ENCODE assay signal across 8 cellular contexts in genomic region chr10:10520391-10521385, GRCh38.
A peak's percentile ranks its signal among the peaks of the same experiment; 100 is the strongest.
DNase-seq lines count a peak whose midpoint lies in the region; ATAC-seq and TF ChIP-seq lines count a peak whose summit lies in the region.

No MANE protein-coding gene starts in this region.

- peak overlapping the region in 1 of 5 experiments; percentile 4 for H3K4me3 Mint-ChIP-seq in brain
- no peak overlapping the region for H3K4me3 Mint-ChIP-seq in endothelial cell (ENCODE audit: unreplicated experiment)
- no peak overlapping the region for H3K4me3 Mint-ChIP-seq in WTC11
- H3K4me3 Mint-ChIP-seq in glutamatergic neuron (ENCODE audit: unreplicated experiment), result no peak overlapping the region

- POLR2A ChIA-PET in WTC11 (lab: Charles Lee), result no interaction called here

- ATAC-seq in GM18861 (IDR thresholded peaks at IDR 0.05; ENCODE audit: unreplicated experiment), result peak; percentile 93
- peak; percentile 95 for ATAC-seq in GM21576 (IDR thresholded peaks at IDR 0.05; ENCODE audit: unreplicated experiment)
- peak; percentile 94 for ATAC-seq in HG03469 (IDR thresholded peaks at IDR 0.05; ENCODE audit: unreplicated experiment)
- ATAC-seq in WTC11, result no peak

- peaks cover 32% of the 10 kb centered on the region for H3K4me1 Mint-ChIP-seq in brain
- peaks cover 2% of the 10 kb centered on the region for H3K4me1 Mint-ChIP-seq in endothelial cell (ENCODE audit: unreplicated experiment)
- peaks cover 12% of the 10 kb centered on the region for H3K4me1 Mint-ChIP-seq in WTC11
- no peaks in the 10 kb centered on the region for H3K4me1 Mint-ChIP-seq in glutamatergic neuron (ENCODE audit: low read depth, unreplicated experiment)

- CTCF ChIA-PET in WTC11 (lab: Charles Lee), result no interaction called here

- H3K9me3 Mint-ChIP-seq in brain, result peaks cover 0 to 2% (median 0%) of the 10 kb centered on the region in 5 experiments
- H3K9me3 Mint-ChIP-seq in endothelial cell (ENCODE audit: unreplicated experiment), result no peaks in the 10 kb centered on the region
- H3K9me3 Mint-ChIP-seq in WTC11, result no peaks in the 10 kb centered on the region
- no peaks in the 10 kb centered on the region for H3K9me3 Mint-ChIP-seq in glutamatergic neuron (ENCODE audit: unreplicated experiment)

- H3K36me3 Mint-ChIP-seq in brain, result no peaks in the 10 kb centered on the region
- H3K36me3 Mint-ChIP-seq in endothelial cell (ENCODE audit: low read depth, unreplicated experiment), result no peaks in the 10 kb centered on the region
- no peaks in the 10 kb centered on the region for H3K36me3 Mint-ChIP-seq in WTC11
- no peaks in the 10 kb centered on the region for H3K36me3 Mint-ChIP-seq in glutamatergic neuron (ENCODE audit: unreplicated experiment)

- DNase-seq in endothelial cell (ENCODE audit: low spot score) (no peak), WTC11 (ENCODE audit: low spot score) (no peak), glutamatergic neuron (no peak)
- no peak for DNase-seq in activated CD4-positive, CD25-positive, alpha-beta regulatory T cell treated with anti-CD3 and anti-CD28 coated beads, Interleukin-2, amount 50 U/mL, for 72 hours

- no peak for TF ChIP-seq CTCF in brain (conservative IDR thresholded peaks at IDR 0.05)
- no peak for TF ChIP-seq CTCF in endothelial cell (IDR thresholded peaks at IDR 0.05; ENCODE audit: unreplicated experiment)
- no peak for TF ChIP-seq CTCF in WTC11 (IDR thresholded peaks at IDR 0.05)
- no peak for TF ChIP-seq CTCF in glutamatergic neuron (IDR thresholded peaks at IDR 0.05; ENCODE audit: partially characterized antibody, unreplicated experiment)

- H3K27ac Mint-ChIP-seq in brain (peak overlapping the region in 3 of 5 experiments; percentile 46 to 82 (median 68)), endothelial cell (ENCODE audit: unreplicated experiment) (no peak overlapping the region), WTC11 (no peak overlapping the region), glutamatergic neuron (ENCODE audit: unreplicated experiment) (no peak overlapping the region)

- H3K27me3 Mint-ChIP-seq in brain (no peaks in the 10 kb centered on the region), endothelial cell (ENCODE audit: unreplicated experiment) (peaks cover 2% of the 10 kb centered on the region), WTC11 (ENCODE audit: low read depth) (peaks cover 7% of the 10 kb centered on the region), glutamatergic neuron (ENCODE audit: unreplicated experiment) (no peaks in the 10 kb centered on the region)

TF ChIP-seq in WTC11, 78 proteins besides CTCF, POLR2A, EP300 and RAD21:
- TF ChIP-seq ATF3 (CRISPR knock-in tag; conservative IDR thresholded peaks at IDR 0.05) (no peak), USF2 (CRISPR knock-in tag; IDR thresholded peaks at IDR 0.05) (no peak), ZNF512 (CRISPR knock-in tag; IDR thresholded peaks at IDR 0.05; ENCODE audit: borderline replicate concordance) (no peak), SMAD3 (CRISPR knock-in tag; IDR thresholded peaks at IDR 0.05; ENCODE audit: borderline replicate concordance) (no peak), ETV6 (CRISPR knock-in tag; IDR thresholded peaks at IDR 0.05) (no peak), CBFB (CRISPR knock-in tag; IDR thresholded peaks at IDR 0.05; ENCODE audit: low read depth) (no peak), ZNF671 (CRISPR knock-in tag; IDR thresholded peaks at IDR 0.05) (no peak), TCF7 (CRISPR knock-in tag; IDR thresholded peaks at IDR 0.05; ENCODE audit: low read depth) (no peak), ZNF423 (CRISPR knock-in tag; IDR thresholded peaks at IDR 0.05) (no peak), MYBL2 (CRISPR knock-in tag; IDR thresholded peaks at IDR 0.05) (no peak)
- TF ChIP-seq, protein P1, sequence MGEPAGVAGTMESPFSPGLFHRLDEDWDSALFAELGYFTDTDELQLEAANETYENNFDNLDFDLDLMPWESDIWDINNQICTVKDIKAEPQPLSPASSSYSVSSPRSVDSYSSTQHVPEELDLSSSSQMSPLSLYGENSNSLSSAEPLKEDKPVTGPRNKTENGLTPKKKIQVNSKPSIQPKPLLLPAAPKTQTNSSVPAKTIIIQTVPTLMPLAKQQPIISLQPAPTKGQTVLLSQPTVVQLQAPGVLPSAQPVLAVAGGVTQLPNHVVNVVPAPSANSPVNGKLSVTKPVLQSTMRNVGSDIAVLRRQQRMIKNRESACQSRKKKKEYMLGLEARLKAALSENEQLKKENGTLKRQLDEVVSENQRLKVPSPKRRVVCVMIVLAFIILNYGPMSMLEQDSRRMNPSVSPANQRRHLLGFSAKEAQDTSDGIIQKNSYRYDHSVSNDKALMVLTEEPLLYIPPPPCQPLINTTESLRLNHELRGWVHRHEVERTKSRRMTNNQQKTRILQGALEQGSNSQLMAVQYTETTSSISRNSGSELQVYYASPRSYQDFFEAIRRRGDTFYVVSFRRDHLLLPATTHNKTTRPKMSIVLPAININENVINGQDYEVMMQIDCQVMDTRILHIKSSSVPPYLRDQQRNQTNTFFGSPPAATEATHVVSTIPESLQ (CRISPR knock-in tag; IDR thresholded peaks at IDR 0.05), result no peak
- TF ChIP-seq, protein P2, sequence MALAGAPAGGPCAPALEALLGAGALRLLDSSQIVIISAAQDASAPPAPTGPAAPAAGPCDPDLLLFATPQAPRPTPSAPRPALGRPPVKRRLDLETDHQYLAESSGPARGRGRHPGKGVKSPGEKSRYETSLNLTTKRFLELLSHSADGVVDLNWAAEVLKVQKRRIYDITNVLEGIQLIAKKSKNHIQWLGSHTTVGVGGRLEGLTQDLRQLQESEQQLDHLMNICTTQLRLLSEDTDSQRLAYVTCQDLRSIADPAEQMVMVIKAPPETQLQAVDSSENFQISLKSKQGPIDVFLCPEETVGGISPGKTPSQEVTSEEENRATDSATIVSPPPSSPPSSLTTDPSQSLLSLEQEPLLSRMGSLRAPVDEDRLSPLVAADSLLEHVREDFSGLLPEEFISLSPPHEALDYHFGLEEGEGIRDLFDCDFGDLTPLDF (CRISPR knock-in tag; IDR thresholded peaks at IDR 0.05), result no peak
- TF ChIP-seq, protein P3, sequence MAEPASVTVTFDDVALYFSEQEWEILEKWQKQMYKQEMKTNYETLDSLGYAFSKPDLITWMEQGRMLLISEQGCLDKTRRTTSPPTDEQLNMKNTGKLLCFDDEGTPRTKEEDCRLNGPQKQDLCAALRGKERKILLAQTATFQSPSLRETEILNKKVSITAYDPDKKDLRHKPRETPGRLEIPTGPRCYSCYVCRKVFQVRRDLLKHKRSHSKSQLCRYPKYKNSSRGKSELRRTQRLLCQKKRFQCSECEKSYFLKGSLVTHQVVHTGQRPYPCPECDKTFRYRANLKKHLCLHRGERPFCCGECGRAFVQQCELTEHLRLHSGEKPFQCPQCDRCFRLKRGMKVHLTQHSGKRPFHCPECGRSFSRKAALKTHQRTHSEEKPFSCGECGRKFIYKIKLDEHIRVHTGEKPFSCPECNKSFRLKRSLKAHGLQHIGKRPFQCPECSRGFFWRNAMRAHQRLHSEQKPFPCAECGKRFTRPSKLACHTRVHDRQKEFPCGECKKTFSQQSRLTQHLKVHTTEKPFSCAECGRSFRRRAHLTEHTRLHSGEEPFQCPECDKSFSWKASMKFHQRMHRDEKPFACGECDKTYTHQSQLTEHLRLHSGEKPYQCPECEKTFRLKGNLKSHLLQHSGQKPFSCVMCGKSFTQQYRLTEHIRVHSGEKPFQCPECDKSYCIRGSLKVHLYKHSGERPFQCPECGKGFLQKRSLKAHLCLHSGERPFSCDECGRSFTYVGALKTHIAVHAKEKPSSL (CRISPR knock-in tag; conservative IDR thresholded peaks at IDR 0.05), result no peak
TF ChIP-seq in WTC11: peak in this region for 0.

Comparison
In these comparisons a context has a peak if more than half of its experiments do, and no peak if none do; other contexts are left out.
1. H3K27ac Mint-ChIP-seq: peak in brain (3 of 5); none in endothelial cell (single experiment), WTC11 (single experiment) and glutamatergic neuron (single experiment).